Comparison of ENCODE assay signal across 8 cellular contexts in genomic region chr2:159286709-159287441, GRCh38. TPM values are rescaled to one million over a fixed set of nuclear protein-coding genes. Genes with fewer than 3 reads are reported as not detected.
DNase-seq lines count a peak whose midpoint lies in the region; ATAC-seq and TF ChIP-seq lines count a peak whose summit lies in the region.

No MANE protein-coding gene starts in this region.

- peak overlapping the region; percentile 86 for H3K4me3 ChIP-seq in AG04449 (ENCODE audit: low read depth, low read length)
- H3K4me3 ChIP-seq in WERI-Rb-1 (ENCODE audit: low read depth, low read length), result peak overlapping the region; percentile 86
- H3K4me3 ChIP-seq in mammary epithelial cell (replicated peaks in 1 of 3; ENCODE audit: insufficient read depth in 1 of 3, low read depth in 2 of 3, low read length in 3 of 3), result peak overlapping the region; percentile 34 to 76 (median 72)
- peak overlapping the region; percentile 89 for H3K4me3 ChIP-seq in smooth muscle cell

- H3K27ac ChIP-seq in WERI-Rb-1 (peak overlapping the region; percentile 71), mammary epithelial cell (ENCODE audit: insufficient read depth, low read depth, low read length) (peak overlapping the region; percentile 48), smooth muscle cell (ENCODE audit: low read depth) (peak overlapping the region; percentile 60)

- H3K9ac ChIP-seq in mammary epithelial cell (ENCODE audit: insufficient read depth, low read length) (peak overlapping the region; percentile 57), smooth muscle cell (ENCODE audit: low read depth) (peak overlapping the region; percentile 77)

- POLR2A ChIA-PET in AG04449 (lab: Yijun Ruan, JAX), result interaction anchor here (0.6 to 1.0 kb wide), 2 partner anchors 87 to 675 kb away, joined by 3 to 4 read pairs; no protein-coding TSS in a partner anchor

- H3K9me3 ChIP-seq in WERI-Rb-1 (ENCODE audit: severe bottlenecking) (no peaks in the 10 kb centered on the region), mammary epithelial cell (replicated peaks; ENCODE audit: insufficient read depth, low read length) (no peaks in the 10 kb centered on the region), smooth muscle cell (replicated peaks; ENCODE audit: low read depth) (no peaks in the 10 kb centered on the region)

- peak; percentile 55 for DNase-seq in AG04449 (ENCODE audit: low read depth, low spot score)
- peak; percentile 97 for DNase-seq in NCI-H2196 treated with DMSO at 0.1 percent for 48 hours (lab: John Stamatoyannopoulos, UW; ENCODE audit: unreplicated experiment)
- DNase-seq in WERI-Rb-1, result peak; percentile 97
- peak; percentile 95 for DNase-seq in mammary epithelial cell
- DNase-seq in iPS-NIHi7 (ENCODE audit: extremely low spot score), result peak; percentile 99
- peak; percentile 92 for DNase-seq in smooth muscle cell (lab: John Stamatoyannopoulos, UW; ENCODE audit: unreplicated experiment)

- TF ChIP-seq CTCF in AG04449 (IDR thresholded peaks at IDR 0.05; ENCODE audit: insufficient read depth, low read length, missing control alignments) (no peak), WERI-Rb-1 (IDR thresholded peaks at IDR 0.05; ENCODE audit: low read depth, low read length) (no peak), mammary epithelial cell (conservative IDR thresholded peaks at IDR 0.05 in 1 of 2, IDR thresholded peaks at IDR 0.05 in 1 of 2; ENCODE audit: extremely low read depth in 1 of 2, insufficient read depth in 1 of 2, low read depth in 1 of 2, low read length in 2 of 2) (no peak), smooth muscle cell (IDR thresholded peaks at IDR 0.05; ENCODE audit: borderline replicate concordance, insufficient read depth, poor library complexity, severe bottlenecking) (no peak)

- dilution Hi-C loops in mammary epithelial cell (cut with HindIII; ENCODE audit: low sequenced_read_pairs), result no loop called here

- intact Hi-C loops in mammary epithelial cell (cut with micrococcal nuclease), result loop anchor here (5.0 kb wide), 2 partner anchors 40 to 425 kb away; partner anchors contain the start of gene MARCHF7

- no peaks in the 10 kb centered on the region for H3F3A ChIP-seq in smooth muscle cell (ENCODE audit: low read depth)

- H4K20me1 ChIP-seq in mammary epithelial cell (ENCODE audit: insufficient read depth, low read length), result no peaks in the 10 kb centered on the region
- H4K20me1 ChIP-seq in smooth muscle cell (ENCODE audit: low read depth), result no peaks in the 10 kb centered on the region

- ATAC-seq in GM18873 (IDR thresholded peaks at IDR 0.05; ENCODE audit: low FRiP score, unreplicated experiment) (peak; percentile 82), HG03135 (IDR thresholded peaks at IDR 0.05; ENCODE audit: unreplicated experiment) (peak; percentile 95)

- in situ Hi-C loops in mammary epithelial cell (cut with MboI; ENCODE audit: low sequenced_read_pairs in 2 of 2), result no loop called here

- peak overlapping the region; percentile 98 for H3K4me2 ChIP-seq in mammary epithelial cell (ENCODE audit: insufficient read depth, low read depth, low read length)
- peak overlapping the region; percentile 90 for H3K4me2 ChIP-seq in smooth muscle cell

- H3K79me2 ChIP-seq in mammary epithelial cell (ENCODE audit: insufficient read depth, low read length), result peaks cover 3% of the 10 kb centered on the region
- peaks cover 8% of the 10 kb centered on the region for H3K79me2 ChIP-seq in smooth muscle cell (ENCODE audit: low read depth)

- TSS peak; percentile 85 for BruUV-seq in mammary epithelial cell (replicated peaks; lab: Mats Ljungman, UMichigan)

- peaks cover 14% of the 10 kb centered on the region for H3K4me1 ChIP-seq in mammary epithelial cell (ENCODE audit: insufficient read depth, low read length)
- H3K4me1 ChIP-seq in smooth muscle cell (ENCODE audit: low read depth), result peaks cover 6% of the 10 kb centered on the region

- whole genome bisulfite sequencing in mammary epithelial cell (ENCODE audit: low coverage, missing lambda C conversion rate), result 4% methylated on average over 22 of the region's 50 CpGs
- WGBS in smooth muscle cell (ENCODE audit: low lambda C conversion rate), result 3% methylated on average over 46 of the region's 50 CpGs

- no peaks in the 10 kb centered on the region for H3K36me3 ChIP-seq in WERI-Rb-1
- H3K36me3 ChIP-seq in mammary epithelial cell (ENCODE audit: insufficient read depth, low read length), result no peaks in the 10 kb centered on the region
- no peaks in the 10 kb centered on the region for H3K36me3 ChIP-seq in smooth muscle cell (ENCODE audit: low read depth)

- H2AFZ ChIP-seq in mammary epithelial cell (ENCODE audit: low read depth, low read length) (peak overlapping the region; percentile 98), smooth muscle cell (ENCODE audit: low read depth) (peak overlapping the region; percentile 94)

- CTCF ChIA-PET in AG04449 (lab: Yijun Ruan, JAX) (interaction anchor here (1.6 kb wide), 1 partner anchor 15 kb away, joined by 5 read pairs; no protein-coding TSS in a partner anchor), mammary epithelial cell (lab: Charles Lee; ENCODE audit: low non-redundant PET) (no interaction called here)

- H3K27me3 ChIP-seq in WERI-Rb-1 (ENCODE audit: insufficient read depth, low read depth, severe bottlenecking) (no peaks in the 10 kb centered on the region), mammary epithelial cell (ENCODE audit: insufficient read depth, low read length) (no peaks in the 10 kb centered on the region), smooth muscle cell (ENCODE audit: low read depth) (no peaks in the 10 kb centered on the region)

RNA-seq across cellular contexts. Expression of gene WDSUB1, which starts 0.4 kb away (rescaled TPM):
- 1 to 10 TPM; 5.3 to 7.2 TPM for total RNA-seq in mammary epithelial cell
- polyA plus RNA-seq in mammary epithelial cell, result 2.8 TPM
- 5.8 TPM for polyA minus RNA-seq in mammary epithelial cell
- 4.3 and 4.6 TPM in 2 replicates for total RNA-seq in smooth muscle cell
- polyA plus RNA-seq in smooth muscle cell, result 3.6 and 6.3 TPM in 2 replicates

Comparison
In these comparisons a context has a peak if more than half of its experiments do, and no peak if none do; other contexts are left out.
1. Peak in every context shown above with its lines: DNase-seq, ATAC-seq, H3K4me3 ChIP-seq and H3K27ac ChIP-seq.